Comparison of ENCODE assay signal across 12 cellular contexts in the genomic region with DNA sequence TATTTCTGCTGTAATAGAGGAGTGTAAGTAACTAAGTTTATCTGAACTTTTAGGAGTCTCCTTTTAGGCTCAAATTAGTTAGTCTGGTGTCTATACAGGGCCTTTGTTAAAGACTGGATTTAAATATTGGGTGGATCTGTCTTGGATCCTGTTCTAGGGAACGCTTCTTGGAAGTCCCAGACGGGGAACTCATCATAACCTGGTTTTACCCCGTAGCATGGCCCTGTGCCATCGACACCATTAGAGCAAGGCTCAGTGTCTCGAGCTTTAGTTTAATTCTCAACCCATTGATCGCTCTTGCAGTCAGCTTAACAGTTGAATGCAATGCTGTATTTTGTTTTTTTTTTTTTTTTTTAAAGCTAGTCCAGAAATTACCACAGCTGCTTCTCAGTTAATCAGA.
A peak's percentile ranks its signal among the peaks of the same experiment; 100 is the strongest.
DNase-seq lines count a peak whose midpoint lies in the region; ATAC-seq, FAIRE-seq and TF ChIP-seq lines count a peak whose summit lies in the region.
"Had no signal": no experiment of that assay in that cellular context is flagged by ENCODE, and none has a peak within 500 bp of the region (broad histone marks: within the 10 kb centered on the region; RNA-seq: fewer than 3 reads in every experiment).

No MANE protein-coding gene starts in this region.

- H3K79me2 ChIP-seq in GM12878 (ENCODE audit: control insufficient read depth, insufficient read depth, low read length): peaks cover 7% of the 10 kb centered on the region
- H3K79me2 ChIP-seq in HepG2 (ENCODE audit: insufficient read depth, low read length): no peaks in the 10 kb centered on the region

- intact Hi-C loops in GM12878 (cut with micrococcal nuclease; ENCODE audit: unreplicated experiment) (no loop called here), HepG2 (cut with micrococcal nuclease; ENCODE audit: unreplicated experiment) (no loop called here), posterior cingulate gyrus (cut with DNase I) (no loop called here)

- RAD21 ChIA-PET in GM12878 (lab: Charles Lee; ENCODE audit: unreplicated experiment): interaction anchor here (0.6 to 7.0 kb wide), 17 partner anchors 12 to 121 kb away, joined by 3 to 56 read pairs (median 8); partner anchors contain the start of gene CARMIL1

- H3K9me3 ChIP-seq in BE2C (no peaks in the 10 kb centered on the region), GM12878 (replicated peaks; ENCODE audit: control insufficient read depth, insufficient read depth, low read length) (no peaks in the 10 kb centered on the region), HepG2 (ENCODE audit: low read length) (no peaks in the 10 kb centered on the region)
- H3K9me3 ChIP-seq: esophagus squamous epithelium, MG63 had no signal

- SMC1A ChIA-PET in GM12878 (lab: Charles Lee; ENCODE audit: uncharacterized antibody, unreplicated experiment): interaction anchor here (0.6 to 5.6 kb wide), 25 partner anchors 7 to 121 kb away, joined by 3 to 67 read pairs (median 5); partner anchors contain the start of gene CARMIL1

- FAIRE-seq in GM19239 (lab: Jason Lieb, UNC) (peak; percentile 60), GM12878 (lab: Jason Lieb, UNC) (no peak), HepG2 (lab: Jason Lieb, UNC) (no peak)

- no peak for TF ChIP-seq EP300 in GM12878 (IDR thresholded peaks at IDR 0.05; ENCODE audit: borderline replicate concordance in 1 of 2, control insufficient read depth in 1 of 2, low read depth in 2 of 2, low read length in 2 of 2)
- no peak for TF ChIP-seq EP300 in HepG2 (IDR thresholded peaks at IDR 0.05; ENCODE audit: low read depth in 2 of 2, low read length in 2 of 2)
- no peak for TF ChIP-seq EP300 in HepG2 (CRISPR knock-in tag; IDR thresholded peaks at IDR 0.05; ENCODE audit: borderline replicate concordance)

- TF ChIP-seq RAD21 in GM12878 (IDR thresholded peaks at IDR 0.05; ENCODE audit: insufficient read depth, low read depth, low read length) (no peak), HepG2 (CRISPR knock-in tag; IDR thresholded peaks at IDR 0.05) (no peak)

- H3K4me3 ChIP-seq in BE2C (ENCODE audit: low read depth, low read length) (no peak overlapping the region), GM12878 (no peak overlapping the region), HepG2 (replicated peaks in 1 of 3; ENCODE audit: insufficient read depth in 1 of 3, low read depth in 2 of 3, low read length in 3 of 3) (no peak overlapping the region)
- H3K4me3 ChIP-seq: MG63 had no signal

- TF ChIP-seq CTCF in BE2C (IDR thresholded peaks at IDR 0.05; ENCODE audit: low read depth, low read length) (no peak), GM12878 (IDR thresholded peaks at IDR 0.05 in 2 of 3, conservative IDR thresholded peaks at IDR 0.05 in 1 of 3; ENCODE audit: control insufficient read depth in 2 of 3, extremely low read depth in 1 of 3, insufficient read depth in 1 of 3, low read depth in 3 of 3, low read length in 3 of 3) (no peak), HepG2 (CRISPR knock-in tag; IDR thresholded peaks at IDR 0.05) (no peak), omental fat pad (IDR thresholded peaks at IDR 0.05) (no peak)

- 38% methylated on average over 6 of the region's 6 CpGs for WGBS in GM12878 (ENCODE audit: insufficient coverage, insufficient replicate concordance, low lambda C conversion rate, missing lambda C conversion rate)
- WGBS in HepG2 (ENCODE audit: low lambda C conversion rate): 54% methylated on average over 6 of the region's 6 CpGs

- peak; percentile 24 for DNase-seq in BE2C
- no peak for DNase-seq in GM19239 (ENCODE audit: insufficient read length, low spot score)
- no peak for DNase-seq in GM12878 (ENCODE audit: low read depth, low spot score)
- DNase-seq in HepG2 (ENCODE audit: low spot score): no peak
- DNase-seq in omental fat pad (ENCODE audit: low spot score): no peak
- DNase-seq in posterior cingulate gyrus: no peak
- DNase-seq: activated gamma-delta T cell treated with Interleukin-2 at 50 U/mL for 16 hours, esophagus squamous epithelium, MG63 had no signal

- CTCF ChIA-PET in GM12878 (lab: Yijun Ruan, JAX) (interaction anchor here (0.6 to 6.6 kb wide), 14 partner anchors 8 to 1208 kb away, joined by 3 to 39 read pairs (median 4); partner anchors contain the start of gene CARMIL1), HepG2 (lab: Yijun Ruan, JAX; ENCODE audit: low intra/inter-chr PET ratio, low total read pairs) (no interaction called here)

- TF ChIP-seq POLR2A in GM12878 (IDR thresholded peaks at IDR 0.05; ENCODE audit: low read depth, low read length): no peak
- TF ChIP-seq POLR2A in HepG2 (IDR thresholded peaks at IDR 0.05; ENCODE audit: insufficient read depth in 1 of 2, low read depth in 2 of 2, low read length in 2 of 2): no peak

- H2AFZ ChIP-seq in GM12878 (ENCODE audit: control insufficient read depth, low read depth, low read length) (no peak overlapping the region), HepG2 (ENCODE audit: low read length) (no peak overlapping the region)

- no peaks in the 10 kb centered on the region for H4K20me1 ChIP-seq in GM12878 (ENCODE audit: control insufficient read depth, insufficient read depth)
- H4K20me1 ChIP-seq in HepG2 (ENCODE audit: insufficient read depth, low read length): no peaks in the 10 kb centered on the region

- H3K36me3 ChIP-seq in BE2C (no peaks in the 10 kb centered on the region), GM12878 (ENCODE audit: control insufficient read depth in 2 of 2, insufficient read depth in 2 of 2, low read length in 1 of 2) (no peaks in the 10 kb centered on the region), HepG2 (replicated peaks in 1 of 2; ENCODE audit: control insufficient read depth in 1 of 2, insufficient read depth in 2 of 2, low read length in 2 of 2) (no peaks in the 10 kb centered on the region)
- H3K36me3 ChIP-seq: esophagus squamous epithelium, MG63 had no signal

- POLR2A ChIA-PET in GM12878 (lab: Charles Lee) (interaction anchor here (0.6 to 2.2 kb wide), 11 partner anchors 8 to 90 kb away, joined by 3 to 22 read pairs (median 5); partner anchors contain the start of gene CARMIL1), HepG2 (lab: Yijun Ruan, JAX) (no interaction called here)

- H3K4me2 ChIP-seq in GM12878 (ENCODE audit: control insufficient read depth, insufficient read depth) (no peak overlapping the region), HepG2 (ENCODE audit: low read depth, low read length) (peak overlapping the region; percentile 63)

- ATAC-seq in GM12878 (no peak), HepG2 (peak; percentile 31; the same call in 1 of the 3 replicates), omental fat pad (ENCODE audit: low FRiP score) (no peak), GM21576 (IDR thresholded peaks at IDR 0.05; ENCODE audit: unreplicated experiment) (no peak), HG02623 (IDR thresholded peaks at IDR 0.05; ENCODE audit: unreplicated experiment) (no peak)
- ATAC-seq: SK-N-SH treated with all-trans-retinoic acid at 6 μM for 48 hours had no signal

- no peaks in the 10 kb centered on the region for H3K27me3 ChIP-seq in BE2C
- H3K27me3 ChIP-seq in GM12878 (replicated peaks in 1 of 2; ENCODE audit: control insufficient read depth in 2 of 2, insufficient read depth in 2 of 2, low read length in 1 of 2): no peaks in the 10 kb centered on the region
- H3K27me3 ChIP-seq in HepG2 (ENCODE audit: control insufficient read depth in 1 of 2, insufficient read depth in 2 of 2, low read length in 2 of 2): no peaks in the 10 kb centered on the region
- H3K27me3 ChIP-seq: esophagus squamous epithelium, MG63 had no signal

- BruUV-seq in GM12878 (replicated peaks; lab: Mats Ljungman, UMichigan) (no TSS peak), HepG2 (replicated peaks; lab: Mats Ljungman, UMichigan) (no TSS peak)

- H3K27ac ChIP-seq in GM12878 (ENCODE audit: control insufficient read depth, insufficient read depth) (peak overlapping the region; percentile 56; the same call in 1 of the 2 replicates), HepG2 (ENCODE audit: extremely low read length, insufficient read depth, low read length) (no peak overlapping the region)

- in situ Hi-C loops in GM12878 (cut with MboI) (no loop called here), HepG2 (cut with HindIII; ENCODE audit: extremely low pct_ligation_motif_present, low pct_unique_long_range_greater_than_20kb) (no loop called here)

- H3K4me1 ChIP-seq in BE2C: peaks cover 12% of the 10 kb centered on the region
- peaks cover 26% of the 10 kb centered on the region for H3K4me1 ChIP-seq in GM12878 (ENCODE audit: control insufficient read depth, insufficient read depth, low read length)
- peaks cover 15% of the 10 kb centered on the region for H3K4me1 ChIP-seq in HepG2 (ENCODE audit: insufficient read depth, low read length)

- H3K9ac ChIP-seq in GM12878 (ENCODE audit: control insufficient read depth, insufficient read depth, low read length) (no peak overlapping the region), HepG2 (ENCODE audit: insufficient read depth, low read depth, low read length) (no peak overlapping the region)

TF ChIP-seq in GM12878, 131 proteins besides CTCF, POLR2A, EP300 and RAD21 (continues in another document):
- TF ChIP-seq ZNF384 (IDR thresholded peaks at IDR 0.05; ENCODE audit: borderline replicate concordance, low read depth, low read length) (peak; percentile 43; the same call in 1 of the 2 replicates), ATF3 (IDR thresholded peaks at IDR 0.05; ENCODE audit: borderline replicate concordance, extremely low read depth, low read depth, low read length) (no peak)

TF ChIP-seq in HepG2, 621 proteins besides CTCF, POLR2A, EP300 and RAD21:
- TF ChIP-seq ZNF296 (CRISPR knock-in tag; conservative IDR thresholded peaks at IDR 0.05) (no peak), MEF2D (CRISPR knock-in tag; IDR thresholded peaks at IDR 0.05) (no peak), MAFK (conservative IDR thresholded peaks at IDR 0.05 in 1 of 2, IDR thresholded peaks at IDR 0.05 in 1 of 2; ENCODE audit: low read length in 2 of 2) (no peak)
- TF ChIP-seq, protein P1, sequence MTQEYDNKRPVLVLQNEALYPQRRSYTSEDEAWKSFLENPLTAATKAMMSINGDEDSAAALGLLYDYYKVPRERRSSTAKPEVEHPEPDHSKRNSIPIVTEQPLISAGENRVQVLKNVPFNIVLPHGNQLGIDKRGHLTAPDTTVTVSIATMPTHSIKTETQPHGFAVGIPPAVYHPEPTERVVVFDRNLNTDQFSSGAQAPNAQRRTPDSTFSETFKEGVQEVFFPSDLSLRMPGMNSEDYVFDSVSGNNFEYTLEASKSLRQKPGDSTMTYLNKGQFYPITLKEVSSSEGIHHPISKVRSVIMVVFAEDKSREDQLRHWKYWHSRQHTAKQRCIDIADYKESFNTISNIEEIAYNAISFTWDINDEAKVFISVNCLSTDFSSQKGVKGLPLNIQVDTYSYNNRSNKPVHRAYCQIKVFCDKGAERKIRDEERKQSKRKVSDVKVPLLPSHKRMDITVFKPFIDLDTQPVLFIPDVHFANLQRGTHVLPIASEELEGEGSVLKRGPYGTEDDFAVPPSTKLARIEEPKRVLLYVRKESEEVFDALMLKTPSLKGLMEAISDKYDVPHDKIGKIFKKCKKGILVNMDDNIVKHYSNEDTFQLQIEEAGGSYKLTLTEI (CRISPR knock-in tag; conservative IDR thresholded peaks at IDR 0.05): no peak
